Comparison of ENCODE assay signal across 1 cellular context in the genomic region with DNA sequence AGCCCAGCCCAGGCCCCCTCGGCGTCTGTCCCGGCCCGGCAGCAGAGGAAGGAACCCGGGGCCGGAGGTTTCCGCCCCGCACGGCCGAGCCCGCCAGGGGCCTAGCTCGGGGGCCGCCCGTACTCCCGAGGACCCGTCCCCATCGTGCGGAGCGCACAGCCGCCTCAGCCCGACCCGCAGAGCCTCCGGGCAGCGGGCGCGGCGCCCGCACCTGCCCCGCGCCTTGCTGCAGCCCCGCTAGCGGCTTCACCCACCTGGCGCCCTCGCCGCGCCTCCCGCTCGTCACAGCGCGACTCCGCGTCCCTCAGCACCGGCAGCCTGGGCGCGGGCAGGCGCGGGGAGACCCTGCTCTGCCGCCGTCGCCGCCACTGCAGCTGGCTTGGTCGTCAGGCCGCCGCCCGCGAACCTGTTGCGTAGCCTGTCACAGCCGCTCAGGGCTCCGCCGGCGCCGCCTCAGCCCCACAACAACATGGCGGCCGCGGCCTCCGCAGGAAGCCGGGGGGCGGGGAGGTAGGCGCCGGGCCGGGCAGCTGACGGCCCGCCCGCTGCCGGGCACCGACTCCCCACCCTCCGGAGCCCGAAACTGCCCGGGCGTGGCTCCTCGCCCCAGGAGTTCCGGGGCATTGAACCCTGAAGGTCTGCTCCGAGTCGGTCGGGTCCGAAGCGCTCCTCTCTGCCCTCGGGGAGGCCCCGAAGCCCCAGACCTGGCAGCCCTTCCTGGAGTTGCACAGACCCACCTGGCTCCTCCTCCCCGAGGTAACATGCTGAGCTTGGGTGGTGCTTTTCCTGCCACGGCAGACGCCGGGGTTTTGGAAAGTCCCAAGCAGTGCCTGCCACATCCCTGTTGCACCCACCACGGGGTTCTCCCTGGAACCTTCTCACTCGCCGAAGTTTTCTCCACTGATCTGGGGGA.
TF ChIP-seq lines count a peak whose summit lies in the region.

Gene ITSN2 (minus strand): TSS at position 487 of the 913 bp plus-strand sequence. CDS start 32,454 bp downstream, outside the sequence.

TF ChIP-seq in HepG2, 621 proteins besides CTCF, POLR2A, EP300 and RAD21 (continued from another document and continues in another):
- TF ChIP-seq, protein P1, sequence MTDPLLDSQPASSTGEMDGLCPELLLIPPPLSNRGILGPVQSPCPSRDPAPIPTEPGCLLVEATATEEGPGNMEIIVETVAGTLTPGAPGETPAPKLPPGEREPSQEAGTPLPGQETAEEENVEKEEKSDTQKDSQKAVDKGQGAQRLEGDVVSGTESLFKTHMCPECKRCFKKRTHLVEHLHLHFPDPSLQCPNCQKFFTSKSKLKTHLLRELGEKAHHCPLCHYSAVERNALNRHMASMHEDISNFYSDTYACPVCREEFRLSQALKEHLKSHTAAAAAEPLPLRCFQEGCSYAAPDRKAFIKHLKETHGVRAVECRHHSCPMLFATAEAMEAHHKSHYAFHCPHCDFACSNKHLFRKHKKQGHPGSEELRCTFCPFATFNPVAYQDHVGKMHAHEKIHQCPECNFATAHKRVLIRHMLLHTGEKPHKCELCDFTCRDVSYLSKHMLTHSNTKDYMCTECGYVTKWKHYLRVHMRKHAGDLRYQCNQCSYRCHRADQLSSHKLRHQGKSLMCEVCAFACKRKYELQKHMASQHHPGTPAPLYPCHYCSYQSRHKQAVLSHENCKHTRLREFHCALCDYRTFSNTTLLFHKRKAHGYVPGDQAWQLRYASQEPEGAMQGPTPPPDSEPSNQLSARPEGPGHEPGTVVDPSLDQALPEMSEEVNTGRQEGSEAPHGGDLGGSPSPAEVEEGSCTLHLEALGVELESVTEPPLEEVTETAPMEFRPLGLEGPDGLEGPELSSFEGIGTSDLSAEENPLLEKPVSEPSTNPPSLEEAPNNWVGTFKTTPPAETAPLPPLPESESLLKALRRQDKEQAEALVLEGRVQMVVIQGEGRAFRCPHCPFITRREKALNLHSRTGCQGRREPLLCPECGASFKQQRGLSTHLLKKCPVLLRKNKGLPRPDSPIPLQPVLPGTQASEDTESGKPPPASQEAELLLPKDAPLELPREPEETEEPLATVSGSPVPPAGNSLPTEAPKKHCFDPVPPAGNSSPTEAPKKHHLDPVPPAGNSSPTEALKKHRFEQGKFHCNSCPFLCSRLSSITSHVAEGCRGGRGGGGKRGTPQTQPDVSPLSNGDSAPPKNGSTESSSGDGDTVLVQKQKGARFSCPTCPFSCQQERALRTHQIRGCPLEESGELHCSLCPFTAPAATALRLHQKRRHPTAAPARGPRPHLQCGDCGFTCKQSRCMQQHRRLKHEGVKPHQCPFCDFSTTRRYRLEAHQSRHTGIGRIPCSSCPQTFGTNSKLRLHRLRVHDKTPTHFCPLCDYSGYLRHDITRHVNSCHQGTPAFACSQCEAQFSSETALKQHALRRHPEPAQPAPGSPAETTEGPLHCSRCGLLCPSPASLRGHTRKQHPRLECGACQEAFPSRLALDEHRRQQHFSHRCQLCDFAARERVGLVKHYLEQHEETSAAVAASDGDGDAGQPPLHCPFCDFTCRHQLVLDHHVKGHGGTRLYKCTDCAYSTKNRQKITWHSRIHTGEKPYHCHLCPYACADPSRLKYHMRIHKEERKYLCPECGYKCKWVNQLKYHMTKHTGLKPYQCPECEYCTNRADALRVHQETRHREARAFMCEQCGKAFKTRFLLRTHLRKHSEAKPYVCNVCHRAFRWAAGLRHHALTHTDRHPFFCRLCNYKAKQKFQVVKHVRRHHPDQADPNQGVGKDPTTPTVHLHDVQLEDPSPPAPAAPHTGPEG (CRISPR knock-in tag; IDR thresholded peaks at IDR 0.05): peak; percentile 76
- TF ChIP-seq TEF (CRISPR knock-in tag; IDR thresholded peaks at IDR 0.05) (no peak), HMGXB4 (CRISPR knock-in tag; IDR thresholded peaks at IDR 0.05; ENCODE audit: borderline replicate concordance in 1 of 2, low read depth in 1 of 2) (peak; percentile 92 to 95), ZNF496 (CRISPR knock-in tag; IDR thresholded peaks at IDR 0.05; ENCODE audit: insufficient replicate concordance) (no peak), HNRNPLL (IDR thresholded peaks at IDR 0.05; ENCODE audit: low read depth, low read length, poor library complexity, severe bottlenecking) (peak; percentile 87), MLLT10 (CRISPR knock-in tag; IDR thresholded peaks at IDR 0.05) (no peak), ZNF432 (CRISPR knock-in tag; IDR thresholded peaks at IDR 0.05; ENCODE audit: borderline replicate concordance) (no peak), JARID2 (CRISPR knock-in tag; IDR thresholded peaks at IDR 0.05; ENCODE audit: insufficient replicate concordance) (no peak), ZNF773 (CRISPR knock-in tag; IDR thresholded peaks at IDR 0.05; ENCODE audit: borderline replicate concordance) (no peak; the same call in 1 of the 2 replicates), ZC3H13 (CRISPR knock-in tag; IDR thresholded peaks at IDR 0.05) (peak; percentile 82; the same call in 1 of the 2 replicates), ZNF678 (CRISPR knock-in tag; IDR thresholded peaks at IDR 0.05) (peak; percentile 59), TBX2 (CRISPR knock-in tag; IDR thresholded peaks at IDR 0.05; ENCODE audit: borderline replicate concordance) (peak; percentile 65; the same call in 1 of the 2 replicates), ZNF547 (CRISPR knock-in tag; IDR thresholded peaks at IDR 0.05) (peak; percentile 92; the same call in 1 of the 2 replicates), RBM22 (optimal IDR thresholded peaks at IDR 0.05; ENCODE audit: low read length) (no peak), ZSCAN12 (CRISPR knock-in tag; IDR thresholded peaks at IDR 0.05) (no peak), HOXA5 (CRISPR knock-in tag; IDR thresholded peaks at IDR 0.05) (peak; percentile 58), ZNF720 (CRISPR knock-in tag; IDR thresholded peaks at IDR 0.05) (no peak), ATF5 (CRISPR knock-in tag; IDR thresholded peaks at IDR 0.05; ENCODE audit: low read depth) (peak; percentile 69; the same call in 1 of the 2 replicates), ZBTB7A (CRISPR knock-in tag; IDR thresholded peaks at IDR 0.05) (0 out of 2 replicates have a peak, but pooled peaks have one; percentile 43), ZNF567 (CRISPR knock-in tag; IDR thresholded peaks at IDR 0.05; ENCODE audit: borderline replicate concordance) (peak; percentile 34; the same call in 1 of the 2 replicates), ZNF24 (IDR thresholded peaks at IDR 0.05) (no peak), FLYWCH1 (CRISPR knock-in tag; IDR thresholded peaks at IDR 0.05) (no peak), CCDC6 (CRISPR knock-in tag; IDR thresholded peaks at IDR 0.05) (0 out of 2 replicates have a peak, but pooled peaks have one; percentile 64), ZFP36L2 (CRISPR knock-in tag; IDR thresholded peaks at IDR 0.05) (0 out of 2 replicates have a peak, but pooled peaks have one; percentile 40)
- TF ChIP-seq, protein P2, sequence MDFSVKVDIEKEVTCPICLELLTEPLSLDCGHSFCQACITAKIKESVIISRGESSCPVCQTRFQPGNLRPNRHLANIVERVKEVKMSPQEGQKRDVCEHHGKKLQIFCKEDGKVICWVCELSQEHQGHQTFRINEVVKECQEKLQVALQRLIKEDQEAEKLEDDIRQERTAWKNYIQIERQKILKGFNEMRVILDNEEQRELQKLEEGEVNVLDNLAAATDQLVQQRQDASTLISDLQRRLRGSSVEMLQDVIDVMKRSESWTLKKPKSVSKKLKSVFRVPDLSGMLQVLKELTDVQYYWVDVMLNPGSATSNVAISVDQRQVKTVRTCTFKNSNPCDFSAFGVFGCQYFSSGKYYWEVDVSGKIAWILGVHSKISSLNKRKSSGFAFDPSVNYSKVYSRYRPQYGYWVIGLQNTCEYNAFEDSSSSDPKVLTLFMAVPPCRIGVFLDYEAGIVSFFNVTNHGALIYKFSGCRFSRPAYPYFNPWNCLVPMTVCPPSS (IDR thresholded peaks at IDR 0.05): no peak
- TF ChIP-seq, protein P3, sequence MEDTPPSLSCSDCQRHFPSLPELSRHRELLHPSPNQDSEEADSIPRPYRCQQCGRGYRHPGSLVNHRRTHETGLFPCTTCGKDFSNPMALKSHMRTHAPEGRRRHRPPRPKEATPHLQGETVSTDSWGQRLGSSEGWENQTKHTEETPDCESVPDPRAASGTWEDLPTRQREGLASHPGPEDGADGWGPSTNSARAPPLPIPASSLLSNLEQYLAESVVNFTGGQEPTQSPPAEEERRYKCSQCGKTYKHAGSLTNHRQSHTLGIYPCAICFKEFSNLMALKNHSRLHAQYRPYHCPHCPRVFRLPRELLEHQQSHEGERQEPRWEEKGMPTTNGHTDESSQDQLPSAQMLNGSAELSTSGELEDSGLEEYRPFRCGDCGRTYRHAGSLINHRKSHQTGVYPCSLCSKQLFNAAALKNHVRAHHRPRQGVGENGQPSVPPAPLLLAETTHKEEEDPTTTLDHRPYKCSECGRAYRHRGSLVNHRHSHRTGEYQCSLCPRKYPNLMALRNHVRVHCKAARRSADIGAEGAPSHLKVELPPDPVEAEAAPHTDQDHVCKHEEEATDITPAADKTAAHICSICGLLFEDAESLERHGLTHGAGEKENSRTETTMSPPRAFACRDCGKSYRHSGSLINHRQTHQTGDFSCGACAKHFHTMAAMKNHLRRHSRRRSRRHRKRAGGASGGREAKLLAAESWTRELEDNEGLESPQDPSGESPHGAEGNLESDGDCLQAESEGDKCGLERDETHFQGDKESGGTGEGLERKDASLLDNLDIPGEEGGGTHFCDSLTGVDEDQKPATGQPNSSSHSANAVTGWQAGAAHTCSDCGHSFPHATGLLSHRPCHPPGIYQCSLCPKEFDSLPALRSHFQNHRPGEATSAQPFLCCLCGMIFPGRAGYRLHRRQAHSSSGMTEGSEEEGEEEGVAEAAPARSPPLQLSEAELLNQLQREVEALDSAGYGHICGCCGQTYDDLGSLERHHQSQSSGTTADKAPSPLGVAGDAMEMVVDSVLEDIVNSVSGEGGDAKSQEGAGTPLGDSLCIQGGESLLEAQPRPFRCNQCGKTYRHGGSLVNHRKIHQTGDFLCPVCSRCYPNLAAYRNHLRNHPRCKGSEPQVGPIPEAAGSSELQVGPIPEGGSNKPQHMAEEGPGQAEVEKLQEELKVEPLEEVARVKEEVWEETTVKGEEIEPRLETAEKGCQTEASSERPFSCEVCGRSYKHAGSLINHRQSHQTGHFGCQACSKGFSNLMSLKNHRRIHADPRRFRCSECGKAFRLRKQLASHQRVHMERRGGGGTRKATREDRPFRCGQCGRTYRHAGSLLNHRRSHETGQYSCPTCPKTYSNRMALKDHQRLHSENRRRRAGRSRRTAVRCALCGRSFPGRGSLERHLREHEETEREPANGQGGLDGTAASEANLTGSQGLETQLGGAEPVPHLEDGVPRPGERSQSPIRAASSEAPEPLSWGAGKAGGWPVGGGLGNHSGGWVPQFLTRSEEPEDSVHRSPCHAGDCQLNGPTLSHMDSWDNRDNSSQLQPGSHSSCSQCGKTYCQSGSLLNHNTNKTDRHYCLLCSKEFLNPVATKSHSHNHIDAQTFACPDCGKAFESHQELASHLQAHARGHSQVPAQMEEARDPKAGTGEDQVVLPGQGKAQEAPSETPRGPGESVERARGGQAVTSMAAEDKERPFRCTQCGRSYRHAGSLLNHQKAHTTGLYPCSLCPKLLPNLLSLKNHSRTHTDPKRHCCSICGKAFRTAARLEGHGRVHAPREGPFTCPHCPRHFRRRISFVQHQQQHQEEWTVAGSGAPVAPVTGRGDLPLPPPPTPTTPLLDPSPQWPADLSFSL (CRISPR knock-in tag; IDR thresholded peaks at IDR 0.05): no peak
- TF ChIP-seq, protein P4, sequence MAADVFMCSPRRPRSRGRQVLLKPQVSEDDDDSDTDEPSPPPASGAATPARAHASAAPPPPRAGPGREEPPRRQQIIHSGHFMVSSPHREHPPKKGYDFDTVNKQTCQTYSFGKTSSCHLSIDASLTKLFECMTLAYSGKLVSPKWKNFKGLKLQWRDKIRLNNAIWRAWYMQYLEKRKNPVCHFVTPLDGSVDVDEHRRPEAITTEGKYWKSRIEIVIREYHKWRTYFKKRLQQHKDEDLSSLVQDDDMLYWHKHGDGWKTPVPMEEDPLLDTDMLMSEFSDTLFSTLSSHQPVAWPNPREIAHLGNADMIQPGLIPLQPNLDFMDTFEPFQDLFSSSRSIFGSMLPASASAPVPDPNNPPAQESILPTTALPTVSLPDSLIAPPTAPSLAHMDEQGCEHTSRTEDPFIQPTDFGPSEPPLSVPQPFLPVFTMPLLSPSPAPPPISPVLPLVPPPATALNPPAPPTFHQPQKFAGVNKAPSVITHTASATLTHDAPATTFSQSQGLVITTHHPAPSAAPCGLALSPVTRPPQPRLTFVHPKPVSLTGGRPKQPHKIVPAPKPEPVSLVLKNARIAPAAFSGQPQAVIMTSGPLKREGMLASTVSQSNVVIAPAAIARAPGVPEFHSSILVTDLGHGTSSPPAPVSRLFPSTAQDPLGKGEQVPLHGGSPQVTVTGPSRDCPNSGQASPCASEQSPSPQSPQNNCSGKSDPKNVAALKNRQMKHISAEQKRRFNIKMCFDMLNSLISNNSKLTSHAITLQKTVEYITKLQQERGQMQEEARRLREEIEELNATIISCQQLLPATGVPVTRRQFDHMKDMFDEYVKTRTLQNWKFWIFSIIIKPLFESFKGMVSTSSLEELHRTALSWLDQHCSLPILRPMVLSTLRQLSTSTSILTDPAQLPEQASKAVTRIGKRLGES (CRISPR knock-in tag; IDR thresholded peaks at IDR 0.05; ENCODE audit: borderline replicate concordance): 0 out of 2 replicates have a peak, but pooled peaks have one; percentile 12
- TF ChIP-seq, protein P5, sequence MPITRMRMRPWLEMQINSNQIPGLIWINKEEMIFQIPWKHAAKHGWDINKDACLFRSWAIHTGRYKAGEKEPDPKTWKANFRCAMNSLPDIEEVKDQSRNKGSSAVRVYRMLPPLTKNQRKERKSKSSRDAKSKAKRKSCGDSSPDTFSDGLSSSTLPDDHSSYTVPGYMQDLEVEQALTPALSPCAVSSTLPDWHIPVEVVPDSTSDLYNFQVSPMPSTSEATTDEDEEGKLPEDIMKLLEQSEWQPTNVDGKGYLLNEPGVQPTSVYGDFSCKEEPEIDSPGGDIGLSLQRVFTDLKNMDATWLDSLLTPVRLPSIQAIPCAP (CRISPR knock-in tag; IDR thresholded peaks at IDR 0.05; ENCODE audit: low read depth): 0 out of 2 replicates have a peak, but pooled peaks have one; percentile 14
